ENCODE assay signal across 13 cellular contexts in genomic region chr13:70964124-70964523, GRCh38.
DNase-seq lines count a peak whose midpoint lies in the region; TF ChIP-seq lines count a peak whose summit lies in the region.
"Had no signal": no experiment of that assay in that cellular context is flagged by ENCODE, and none has a peak within 500 bp of the region (broad histone marks: within the 10 kb centered on the region; RNA-seq: fewer than 3 reads in every experiment).

No MANE protein-coding gene starts in this region.

- H3K79me2 ChIP-seq in smooth muscle cell (ENCODE audit: low read depth): no peaks in the 10 kb centered on the region

- no peaks in the 10 kb centered on the region for H3K27me3 Mint-ChIP-seq in activated T-helper 2 cell treated with anti-CD3 and anti-CD28 coated beads, Interferon-gamma antibody, Interleukin-2, Interleukin-4, amounts not matched to agents 10 μg/mL and 5 μg/mL and 100 μg/mL, durations not matched to agents 14 hours and 24 hours and 36 hours (ENCODE audit: low read depth)

- in situ Hi-C loops in astrocyte of the spinal cord (cut with HindIII; ENCODE audit: low sequenced_read_pairs): no loop called here

- H3K36me3 ChIP-seq in smooth muscle cell (ENCODE audit: low read depth): no peaks in the 10 kb centered on the region

- H3K9me3 Mint-ChIP-seq in activated T-helper 2 cell treated with anti-CD3 and anti-CD28 coated beads, Interferon-gamma antibody, Interleukin-2, Interleukin-4, amounts not matched to agents 10 μg/mL and 5 μg/mL and 100 μg/mL, durations not matched to agents 14 hours and 24 hours and 36 hours: no peaks in the 10 kb centered on the region
- H3K9me3 Mint-ChIP-seq: activated T-helper 1 cell treated with anti-CD3 and anti-CD28 coated beads, Interleukin-12 subunit alpha, Interleukin-12 subunit beta, Interleukin-2, Interleukin-4 antibody, amounts not matched to agents 30 ng/mL and 10 ng/mL and 1 ng/mL, durations not matched to agents 14 hours and 24 hours and 36 hours had no signal

- no peak overlapping the region for H3K27ac Mint-ChIP-seq in activated T-helper 2 cell treated with anti-CD3 and anti-CD28 coated beads, Interferon-gamma antibody, Interleukin-2, Interleukin-4, amounts not matched to agents 10 μg/mL and 5 μg/mL and 100 μg/mL, durations not matched to agents 14 hours and 24 hours and 36 hours
- H3K27ac Mint-ChIP-seq: activated T-helper 1 cell treated with anti-CD3 and anti-CD28 coated beads, Interleukin-12 subunit alpha, Interleukin-12 subunit beta, Interleukin-2, Interleukin-4 antibody, amounts not matched to agents 30 ng/mL and 10 ng/mL and 1 ng/mL, durations not matched to agents 14 hours and 24 hours and 36 hours had no signal

- no peak overlapping the region for H3K4me3 ChIP-seq in astrocyte of the spinal cord (ENCODE audit: low read depth, low read length)
- no peak overlapping the region for H3K4me3 ChIP-seq in smooth muscle cell
- H3K4me3 ChIP-seq: GM23248 had no signal

- no peaks in the 10 kb centered on the region for H3K4me1 Mint-ChIP-seq in activated T-helper 2 cell treated with anti-CD3 and anti-CD28 coated beads, Interferon-gamma antibody, Interleukin-2, Interleukin-4, amounts not matched to agents 10 μg/mL and 5 μg/mL and 100 μg/mL, durations not matched to agents 14 hours and 24 hours and 36 hours (ENCODE audit: low read depth)

- H3K27ac ChIP-seq in smooth muscle cell (ENCODE audit: low read depth): no peak overlapping the region
- H3K27ac ChIP-seq: GM23248 had no signal

- no peaks in the 10 kb centered on the region for H3K36me3 Mint-ChIP-seq in activated T-helper 2 cell treated with anti-CD3 and anti-CD28 coated beads, Interferon-gamma antibody, Interleukin-2, Interleukin-4, amounts not matched to agents 10 μg/mL and 5 μg/mL and 100 μg/mL, durations not matched to agents 14 hours and 24 hours and 36 hours (ENCODE audit: low read depth)

- H3K9ac ChIP-seq in smooth muscle cell (ENCODE audit: low read depth): no peak overlapping the region
- H3K9ac ChIP-seq: GM23248 had no signal

- no peaks in the 10 kb centered on the region for H3K9me3 ChIP-seq in smooth muscle cell (replicated peaks; ENCODE audit: low read depth)

- DNase-seq in NCI-H345 (lab: John Stamatoyannopoulos, UW): peak; percentile 3
- DNase-seq in NCI-H345 treated with DMSO at 0.1 percent for 48 hours (lab: John Stamatoyannopoulos, UW; ENCODE audit: unreplicated experiment): no peak
- DNase-seq in NCI-H146 (lab: John Stamatoyannopoulos, UW): peak; percentile 78
- no peak for DNase-seq in astrocyte of the spinal cord (ENCODE audit: low read depth, low spot score)
- DNase-seq in smooth muscle cell (lab: John Stamatoyannopoulos, UW; ENCODE audit: unreplicated experiment): no peak
- DNase-seq in activated T-helper 2 cell treated with anti-CD3 and anti-CD28 coated beads, Interferon-gamma antibody, Interleukin-2, Interleukin-4, amounts not matched to agents 10 μg/mL and 5 μg/mL and 100 μg/mL, durations not matched to agents 14 hours and 24 hours and 36 hours (ENCODE audit: low spot score): no peak
- no peak for DNase-seq in stimulated activated CD4-positive, alpha-beta T cell treated with anti-CD3 and anti-CD28 coated beads, Interleukin-1b, Interleukin-23, amount 100 ng/mL, for 48 hours
- no peak for DNase-seq in NCI-H1436 (lab: John Stamatoyannopoulos, UW)
- DNase-seq: effector memory CD4-positive, alpha-beta T cell; GM23248; NCI-H2107; posterior cingulate gyrus had no signal

- WGBS in smooth muscle cell (ENCODE audit: low lambda C conversion rate): 90% methylated on average over 2 of the region's 2 CpGs

- H3K27me3 ChIP-seq in smooth muscle cell (ENCODE audit: low read depth): no peaks in the 10 kb centered on the region

- no peaks in the 10 kb centered on the region for H3K4me1 ChIP-seq in smooth muscle cell (ENCODE audit: low read depth)

- no peaks in the 10 kb centered on the region for H3F3A ChIP-seq in smooth muscle cell (ENCODE audit: low read depth)

- no peak overlapping the region for H2AFZ ChIP-seq in smooth muscle cell (ENCODE audit: low read depth)
- H2AFZ ChIP-seq: GM23248 had no signal

- intact Hi-C loops in activated T-helper 2 cell treated with anti-CD3 and anti-CD28 coated beads, Interferon-gamma antibody, Interleukin-2, Interleukin-4, amounts not matched to agents 10 μg/mL and 5 μg/mL and 100 μg/mL, durations not matched to agents 14 hours and 24 hours and 36 hours (cut with micrococcal nuclease): loop anchor here (10.0 kb wide), 1 partner anchor 911 kb away; no protein-coding TSS in a partner anchor

- TF ChIP-seq CTCF in astrocyte of the spinal cord (IDR thresholded peaks at IDR 0.05; ENCODE audit: low read depth, low read length) (peak; percentile 19), smooth muscle cell (IDR thresholded peaks at IDR 0.05; ENCODE audit: borderline replicate concordance, insufficient read depth, poor library complexity, severe bottlenecking) (peak; percentile 19)

- no peak overlapping the region for H3K4me3 Mint-ChIP-seq in activated T-helper 2 cell treated with anti-CD3 and anti-CD28 coated beads, Interferon-gamma antibody, Interleukin-2, Interleukin-4, amounts not matched to agents 10 μg/mL and 5 μg/mL and 100 μg/mL, durations not matched to agents 14 hours and 24 hours and 36 hours (ENCODE audit: low read depth)
- H3K4me3 Mint-ChIP-seq: activated T-helper 1 cell treated with anti-CD3 and anti-CD28 coated beads, Interleukin-12 subunit alpha, Interleukin-12 subunit beta, Interleukin-2, Interleukin-4 antibody, amounts not matched to agents 30 ng/mL and 10 ng/mL and 1 ng/mL, durations not matched to agents 14 hours and 24 hours and 36 hours had no signal

- H4K20me1 ChIP-seq in smooth muscle cell (ENCODE audit: low read depth): no peaks in the 10 kb centered on the region

- no peak overlapping the region for H3K4me2 ChIP-seq in smooth muscle cell

Comparison
In these comparisons a context has a peak if more than half of its experiments do, and no peak if none do; other contexts are left out.
1. DNase-seq: peak in NCI-H345 (single experiment) and NCI-H146 (single experiment); none in NCI-H345 treated with DMSO at 0.1 percent for 48 hours (single experiment), astrocyte of the spinal cord (single experiment), smooth muscle cell (single experiment), activated T-helper 2 cell treated with anti-CD3 and anti-CD28 coated beads, Interferon-gamma antibody, Interleukin-2, Interleukin-4, amounts not matched to agents 10 μg/mL and 5 μg/mL and 100 μg/mL, durations not matched to agents 14 hours and 24 hours and 36 hours (single experiment), stimulated activated CD4-positive, alpha-beta T cell treated with anti-CD3 and anti-CD28 coated beads, Interleukin-1b, Interleukin-23, amount 100 ng/mL, for 48 hours (single experiment) and NCI-H1436 (single experiment).